29 cellular contexts compared by ENCODE assay signal in genomic region chr3:5438011-5438355, GRCh38.
"Had no signal": no experiment of that assay in that cellular context is flagged by ENCODE, and none has a peak within 500 bp of the region (broad histone marks: within the 10 kb centered on the region; RNA-seq: fewer than 3 reads in every experiment).

No MANE protein-coding gene starts in this region.

- H3K27me3 ChIP-seq: cardiac muscle cell had no signal

- H3K27ac ChIP-seq: cardiac muscle cell, VCaP had no signal

- H3K36me3 ChIP-seq: cardiac muscle cell had no signal

- H3K4me3 ChIP-seq: cardiac muscle cell had no signal

- DNase-seq: activated B cell treated with CpG ODN at 0.5 μM for 24 hours; activated CD4-positive, alpha-beta memory T cell treated with anti-CD3 and anti-CD28 coated beads, Interleukin-2, amount 10 ng/mL, durations not matched to agents 7 days and 5 days; activated CD4-positive, alpha-beta T cell treated with anti-CD3 and anti-CD28 coated beads for 4 hours; activated CD4-positive, alpha-beta T cell treated with anti-CD3 and anti-CD28 coated beads, Interleukin-2, amount 50 U/mL, for 1 hour; activated CD4-positive, CD25-positive, alpha-beta regulatory T cell treated with anti-CD3 and anti-CD28 coated beads, Interleukin-2, amount 50 U/mL, for 72 hours; activated CD8-positive, alpha-beta memory T cell treated with anti-CD3 and anti-CD28 coated beads for 24 hours; activated CD8-positive, alpha-beta memory T cell treated with anti-CD3 and anti-CD28 coated beads, Interleukin-2, amount 10 ng/mL, durations not matched to agents 7 days and 5 days; activated CD8-positive, alpha-beta memory T cell treated with anti-CD3 and anti-CD28 coated beads, Interleukin-2, amount 50 U/mL, for 48 hours; activated effector memory CD4-positive, alpha-beta T cell treated with anti-CD3 and anti-CD28 coated beads, Interleukin-2, amount 50 U/mL, for 16 hours; activated naive CD4-positive, alpha-beta T cell; activated naive CD4-positive, alpha-beta T cell treated with anti-CD3 and anti-CD28 coated beads, Interleukin-2, amount 50 U/mL, for 16 hours; activated naive CD8-positive, alpha-beta T cell treated with anti-CD3 and anti-CD28 coated beads for 36 hours; activated T-cell treated with anti-CD3 and anti-CD28 coated beads, Interleukin-2, amount 50 U/mL, for 48 hours; amniotic stem cell; aorta; MV-4-11; NCI-H1092; NCI-H1436 treated with DMSO at 0.1 percent for 48 hours; NCI-H187; NCI-H2029 treated with DMSO at 0.1 percent for 48 hours; NCI-H2107; NCI-H2171; NCI-H510A; NCI-H526; NCI-H748 treated with DMSO at 0.1 percent for 48 hours; Right ventricle myocardium superior; T1000 had no signal
